In the genomic region with DNA sequence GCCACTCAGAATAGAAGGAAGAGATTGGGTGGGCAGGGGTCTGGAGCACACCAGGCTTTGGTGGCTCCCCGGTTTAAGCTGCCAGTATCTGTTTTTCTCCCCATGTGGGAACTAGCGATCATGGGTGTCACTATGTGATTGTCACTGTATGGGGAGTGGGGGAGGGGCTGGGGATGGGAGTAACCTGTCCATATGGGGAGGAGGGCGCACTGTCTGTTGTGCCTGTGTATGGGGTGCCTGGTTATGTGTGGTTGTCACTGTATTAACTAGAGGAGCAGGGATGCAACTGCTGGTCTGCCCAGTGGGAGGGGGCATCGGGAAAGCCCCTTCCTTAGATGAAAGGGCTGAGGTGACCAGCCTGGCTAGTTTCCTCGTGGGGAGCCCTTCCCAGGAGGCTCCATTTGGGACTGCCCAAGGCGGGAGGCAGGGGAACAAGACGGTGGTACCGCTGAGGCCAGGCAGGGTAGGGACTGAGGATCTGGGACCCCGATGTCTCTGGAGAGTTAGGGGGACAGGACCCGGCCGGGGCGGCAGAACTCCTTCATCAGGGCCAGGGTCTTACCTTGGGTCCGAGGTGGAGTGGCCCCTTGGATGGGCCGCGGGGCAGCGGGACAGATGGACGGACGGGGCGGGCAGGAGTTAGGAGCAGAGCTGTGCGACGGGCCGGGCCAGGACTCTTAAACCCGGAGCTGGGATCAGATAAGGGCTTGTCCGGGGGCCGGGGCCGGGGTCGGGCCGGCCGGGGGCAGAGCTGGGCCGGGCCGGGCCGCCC, we compare ENCODE assay signal across 9 cellular contexts. TPM values are rescaled to one million over a fixed set of nuclear protein-coding genes. Genes with fewer than 3 reads are reported as not detected.
DNase-seq lines count a peak whose midpoint lies in the region; ATAC-seq, FAIRE-seq and TF ChIP-seq lines count a peak whose summit lies in the region.
"Had no signal": no experiment of that assay in that cellular context is flagged by ENCODE, and none has a peak within 500 bp of the region (broad histone marks: within the 10 kb centered on the region; RNA-seq: fewer than 3 reads in every experiment).

Gene KCNJ10, minus strand, starts transcription at position 701 of the 772 bp plus-strand sequence. CDS start 27,628 bp downstream, outside the sequence.

- H3K4me3 Mint-ChIP-seq in activated naive CD8-positive, alpha-beta T cell treated with anti-CD3 and anti-CD28 coated beads for 36 hours: peak within 1 kb of the TSS; percentile 83
- peak within 1 kb of the TSS; percentile 84 to 93 for H3K4me3 Mint-ChIP-seq in stimulated activated naive CD8-positive, alpha-beta T cell treated with anti-CD3 and anti-CD28 coated beads, Interleukin-15, amount 100 ng/mL, for 72 hours

- dilution Hi-C loops in keratinocyte (cut with MboI; ENCODE audit: extremely low pct_ligation_motif_present, low sequenced_read_pairs): no loop called here

- H3K27me3 ChIP-seq in HUES48 (ENCODE audit: control insufficient read depth, insufficient read depth, low read length) (peaks cover 48% of the 10 kb centered on the region), keratinocyte (ENCODE audit: control insufficient read depth, extremely low read depth, insufficient read depth, low read length) (peaks cover 61% of the 10 kb centered on the region)

- no peak within 1 kb of the TSS for H3K27ac Mint-ChIP-seq in activated naive CD8-positive, alpha-beta T cell treated with anti-CD3 and anti-CD28 coated beads for 36 hours
- peak within 1 kb of the TSS; percentile 54 to 56 for H3K27ac Mint-ChIP-seq in stimulated activated naive CD8-positive, alpha-beta T cell treated with anti-CD3 and anti-CD28 coated beads, Interleukin-15, amount 100 ng/mL, for 72 hours

- TF ChIP-seq CTCF in keratinocyte (optimal IDR thresholded peaks at IDR 0.05 in 1 of 3, IDR thresholded peaks at IDR 0.05 in 1 of 3, conservative IDR thresholded peaks at IDR 0.05 in 1 of 3; ENCODE audit: extremely low read depth in 1 of 3, insufficient read depth in 2 of 3, low read length in 3 of 3): no peak

- H3K4me1 ChIP-seq in HUES48 (ENCODE audit: control insufficient read depth, insufficient read depth, low read length): peaks cover 12% of the 10 kb centered on the region
- H3K4me1 ChIP-seq in keratinocyte (ENCODE audit: control insufficient read depth, extremely low read depth, insufficient read depth, low read length): peaks cover 3% of the 10 kb centered on the region

- peak within 1 kb of the TSS; percentile 66 for H2AFZ ChIP-seq in keratinocyte (ENCODE audit: control insufficient read depth, low read length)

- no peaks in the 10 kb centered on the region for H3K9me1 ChIP-seq in keratinocyte (ENCODE audit: control insufficient read depth, extremely low read depth, insufficient read depth, low read length)

- H3K9ac ChIP-seq in HUES48 (ENCODE audit: low read depth, low read length) (no peak within 1 kb of the TSS), keratinocyte (ENCODE audit: control insufficient read depth, extremely low read depth, insufficient read depth, low read length) (no peak within 1 kb of the TSS)

- no peaks in the 10 kb centered on the region for H3K36me3 ChIP-seq in HUES48 (ENCODE audit: control insufficient read depth, insufficient read depth, low read length)
- H3K36me3 ChIP-seq in keratinocyte (ENCODE audit: control insufficient read depth in 2 of 2, extremely low read depth in 1 of 2, insufficient read depth in 2 of 2, low read length in 2 of 2): no peaks in the 10 kb centered on the region

- ATAC-seq in stimulated activated naive CD8-positive, alpha-beta T cell treated with anti-CD3 and anti-CD28 coated beads, Interleukin-15, amount 100 ng/mL, for 72 hours: peak; percentile 68
- no peak for ATAC-seq in HG02884 (IDR thresholded peaks at IDR 0.05; ENCODE audit: unreplicated experiment)

- H3K9me3 ChIP-seq in HUES48 (ENCODE audit: control insufficient read depth, insufficient read depth, low read length) (no peaks in the 10 kb centered on the region), keratinocyte (ENCODE audit: control insufficient read depth, low read depth, low read length) (no peaks in the 10 kb centered on the region)

- H3K4me1 Mint-ChIP-seq in activated naive CD8-positive, alpha-beta T cell treated with anti-CD3 and anti-CD28 coated beads for 36 hours: peaks cover 8% of the 10 kb centered on the region
- peaks cover 15% of the 10 kb centered on the region for H3K4me1 Mint-ChIP-seq in stimulated activated naive CD8-positive, alpha-beta T cell treated with anti-CD3 and anti-CD28 coated beads, Interleukin-15, amount 100 ng/mL, for 72 hours

- H3K4me3 ChIP-seq in HUES48 (ENCODE audit: low read depth, low read length) (peak within 1 kb of the TSS; percentile 90), keratinocyte (ENCODE audit: control insufficient read depth in 2 of 3, extremely low read depth in 1 of 3, insufficient read depth in 2 of 3, low read depth in 1 of 3, low read length in 3 of 3) (peak within 1 kb of the TSS; percentile 26 to 62 (median 46))

- H3K79me2 ChIP-seq in keratinocyte (ENCODE audit: control insufficient read depth, insufficient read depth, low read length): no peaks in the 10 kb centered on the region

- no peaks in the 10 kb centered on the region for H3K36me3 Mint-ChIP-seq in activated naive CD8-positive, alpha-beta T cell treated with anti-CD3 and anti-CD28 coated beads for 36 hours

- peak within 1 kb of the TSS; percentile 76 for H3K4me2 ChIP-seq in keratinocyte (ENCODE audit: control insufficient read depth, extremely low read depth, insufficient read depth, low read depth, low read length)

- no peaks in the 10 kb centered on the region for H3K9me3 Mint-ChIP-seq in activated naive CD8-positive, alpha-beta T cell treated with anti-CD3 and anti-CD28 coated beads for 36 hours
- no peaks in the 10 kb centered on the region for H3K9me3 Mint-ChIP-seq in stimulated activated naive CD8-positive, alpha-beta T cell treated with anti-CD3 and anti-CD28 coated beads, Interleukin-15, amount 100 ng/mL, for 72 hours

- FAIRE-seq in keratinocyte (lab: Jason Lieb, UNC): no peak

- no peak for DNase-seq in activated naive CD8-positive, alpha-beta T cell treated with anti-CD3 and anti-CD28 coated beads for 36 hours
- no peak for DNase-seq in keratinocyte (ENCODE audit: low read depth, low spot score)
- DNase-seq in stimulated activated naive CD8-positive, alpha-beta T cell treated with anti-CD3 and anti-CD28 coated beads, Interleukin-15, amount 100 ng/mL, for 72 hours: no peak
- DNase-seq in NCI-H510A (lab: John Stamatoyannopoulos, UW): no peak
- DNase-seq in AG20443 (ENCODE audit: low spot score): no peak
- no peak for DNase-seq in NCI-H1105 treated with DMSO at 0.1 percent for 48 hours (lab: John Stamatoyannopoulos, UW)

- no peaks in the 10 kb centered on the region for H4K20me1 ChIP-seq in keratinocyte (ENCODE audit: control insufficient read depth, extremely low read depth, insufficient read depth, low read length)

- H3K27me3 Mint-ChIP-seq in activated naive CD8-positive, alpha-beta T cell treated with anti-CD3 and anti-CD28 coated beads for 36 hours: peaks cover 34% of the 10 kb centered on the region
- H3K27me3 Mint-ChIP-seq in stimulated activated naive CD8-positive, alpha-beta T cell treated with anti-CD3 and anti-CD28 coated beads, Interleukin-15, amount 100 ng/mL, for 72 hours: peaks cover 50% of the 10 kb centered on the region

- H3K27ac ChIP-seq in HUES48 (ENCODE audit: low read depth, low read length) (no peak within 1 kb of the TSS), keratinocyte (ENCODE audit: control insufficient read depth, insufficient read depth, low read length) (no peak within 1 kb of the TSS)
- H3K27ac ChIP-seq: HL-60 had no signal

RNA-seq across cellular contexts. Expression of gene KCNJ10, which starts in this region (rescaled TPM):
- total RNA-seq in activated naive CD8-positive, alpha-beta T cell treated with anti-CD3 and anti-CD28 coated beads for 36 hours: not detected
- not detected in 3 replicates for polyA plus RNA-seq in keratinocyte
- polyA plus RNA-seq in keratinocyte (2011; ENCODE audit: low read depth): not detected
- not detected in 2 replicates for polyA plus RNA-seq in keratinocyte (2011; cell fraction: cytosol; rRNA removed)
- polyA plus RNA-seq in keratinocyte (2011; cell fraction: nucleus; rRNA removed): not detected in 2 replicates
- 0.45 TPM in 1 of 2 replicates, not detected in the other for polyA plus RNA-seq in keratinocyte (2012; ENCODE audit: low replicate concordance)
- not detected in 3 replicates for polyA minus RNA-seq in keratinocyte
- not detected for polyA minus RNA-seq in keratinocyte (2011; cell fraction: cytosol; rRNA and poly(A)+ RNA removed)
- not detected in 2 replicates for polyA minus RNA-seq in keratinocyte (2011; cell fraction: nucleus; rRNA and poly(A)+ RNA removed)
